22 cellular contexts compared by ENCODE assay signal in genomic region chr3:124037332-124037731, GRCh38. TPM values are rescaled to one million over a fixed set of nuclear protein-coding genes. Genes with fewer than 3 reads are reported as not detected.
A peak's percentile ranks its signal among the peaks of the same experiment; 100 is the strongest.
DNase-seq lines count a peak whose midpoint lies in the region; ATAC-seq and TF ChIP-seq lines count a peak whose summit lies in the region.
"Had no signal": no experiment of that assay in that cellular context is flagged by ENCODE, and none has a peak within 500 bp of the region (broad histone marks: within the 10 kb centered on the region; RNA-seq: fewer than 3 reads in every experiment).

No MANE protein-coding gene starts in this region.

- H3K4me1 ChIP-seq in Loucy (ENCODE audit: insufficient read depth, low read length, poor library complexity, severe bottlenecking), result peaks cover 5% of the 10 kb centered on the region
- H3K4me1 ChIP-seq in PC-9 (replicated peaks; ENCODE audit: insufficient read depth), result no peaks in the 10 kb centered on the region

- no peak for ATAC-seq in GM18858 (IDR thresholded peaks at IDR 0.05; ENCODE audit: unreplicated experiment)
- ATAC-seq: CD8-positive, alpha-beta T cell; GM12878 had no signal

- H3F3A ChIP-seq in Loucy (ENCODE audit: low read depth), result no peaks in the 10 kb centered on the region
- H3F3A ChIP-seq in PC-9 (ENCODE audit: insufficient read depth, low read depth), result no peaks in the 10 kb centered on the region

- H3K9ac ChIP-seq in Loucy (ENCODE audit: low read depth, low read length, poor library complexity, severe bottlenecking), result no peak overlapping the region
- H3K9ac ChIP-seq: BLaER1, GM23248 had no signal

- H3K36me3 ChIP-seq in Loucy (ENCODE audit: insufficient read depth, low read length), result no peaks in the 10 kb centered on the region
- H3K36me3 ChIP-seq in PC-9 (ENCODE audit: low read depth), result no peaks in the 10 kb centered on the region
- H3K36me3 ChIP-seq: BLaER1 had no signal

- DNase-seq in EH (ENCODE audit: low read depth) (peak; percentile 46), HS-27A (ENCODE audit: low read depth) (peak; percentile 14), retinal pigment epithelial cell (ENCODE audit: low read depth) (peak; percentile 55), PC-9 (no peak), hippocampal formation (lab: John Stamatoyannopoulos, UW) (no peak)
- DNase-seq: Caco-2; CD4-positive, CD25-positive, alpha-beta regulatory T cell; CD8-positive, alpha-beta T cell; DMS 273 treated with DMSO at 0.1 percent for 48 hours; DMS79; GDM1; GM23248; H7; HCEC 1CT had no signal

- H3K9me2 ChIP-seq in Loucy (replicated peaks; ENCODE audit: low read depth, low read length), result no peaks in the 10 kb centered on the region
- no peaks in the 10 kb centered on the region for H3K9me2 ChIP-seq in PC-9 (ENCODE audit: insufficient read depth)

- BruUV-seq in PC-9 (replicated peaks; lab: Mats Ljungman, UMichigan), result no TSS peak

- H2AFZ ChIP-seq in Loucy (ENCODE audit: low read length) (no peak overlapping the region), PC-9 (no peak overlapping the region)
- H2AFZ ChIP-seq: GM23248 had no signal

- TF ChIP-seq CTCF in Loucy (conservative IDR thresholded peaks at IDR 0.05; ENCODE audit: low read length), result no peak
- no peak for TF ChIP-seq CTCF in retinal pigment epithelial cell (conservative IDR thresholded peaks at IDR 0.05; ENCODE audit: low read depth, low read length)
- TF ChIP-seq CTCF in PC-9 (conservative IDR thresholded peaks at IDR 0.05), result no peak

- H3K27me3 ChIP-seq in Loucy (ENCODE audit: insufficient read depth, low read length, poor library complexity, severe bottlenecking) (no peaks in the 10 kb centered on the region), PC-9 (ENCODE audit: insufficient read depth, low read depth) (peaks cover 70% of the 10 kb centered on the region)

- H3K27ac ChIP-seq in PC-9, result no peak overlapping the region
- H3K27ac ChIP-seq: 22Rv1, BLaER1, C4-2B, GM23248 had no signal

- CTCF ChIA-PET in PC-9 (lab: Charles Lee), result no interaction called here

- peak overlapping the region; percentile 24 for H3K4me2 ChIP-seq in Loucy (ENCODE audit: low read depth, low read length, poor library complexity, severe bottlenecking)
- no peak overlapping the region for H3K4me2 ChIP-seq in PC-9
- H3K4me2 ChIP-seq: BLaER1 had no signal

- intact Hi-C loops in PC-9 (cut with micrococcal nuclease; ENCODE audit: unreplicated experiment), result no loop called here

- H3K9me3 ChIP-seq in Loucy (ENCODE audit: insufficient read depth, low read depth, low read length) (no peaks in the 10 kb centered on the region), PC-9 (ENCODE audit: insufficient read depth, low read depth) (no peaks in the 10 kb centered on the region)
- H3K9me3 ChIP-seq: BLaER1, Caco-2 had no signal

- no peaks in the 10 kb centered on the region for H4K20me1 ChIP-seq in Loucy (ENCODE audit: insufficient read depth, low read length, poor library complexity, severe bottlenecking)
- no peaks in the 10 kb centered on the region for H4K20me1 ChIP-seq in PC-9 (ENCODE audit: insufficient read depth)

- H3K79me2 ChIP-seq in Loucy (ENCODE audit: insufficient read depth, low read length) (no peaks in the 10 kb centered on the region; the same call in 1 of the 2 replicates), PC-9 (ENCODE audit: low read depth) (no peaks in the 10 kb centered on the region)

- no peak overlapping the region for H3K4me3 ChIP-seq in Loucy (ENCODE audit: low read length, poor library complexity, severe bottlenecking)
- H3K4me3 ChIP-seq in retinal pigment epithelial cell (ENCODE audit: low read length), result no peak overlapping the region
- no peak overlapping the region for H3K4me3 ChIP-seq in PC-9
- H3K4me3 ChIP-seq: BLaER1, GM12878, GM23248 had no signal

- POLR2A ChIA-PET in PC-9 (lab: Charles Lee; ENCODE audit: unreplicated experiment), result no interaction called here

RNA-seq across cellular contexts. Expression of gene KALRN, which starts 4.2 kb away (rescaled TPM):
- 1.1 and 1.8 TPM in 2 replicates for total RNA-seq in PC-9 (2021)
- total RNA-seq: B cell had no signal

RNA-seq across cellular contexts. Expression of gene ROPN1, which starts 45.4 kb away (rescaled TPM):
- total RNA-seq in PC-9 (2021), result not detected in 2 replicates
- total RNA-seq: B cell; Caco-2; CD4-positive, CD25-positive, alpha-beta regulatory T cell; CD8-positive, alpha-beta T cell; GM12878; GM23248; H1; H7 had no signal

Comparison
In these comparisons a context has a peak if more than half of its experiments do, and no peak if none do; other contexts are left out.
1. DNase-seq: peak in EH (single experiment), HS-27A (single experiment) and retinal pigment epithelial cell (single experiment); none in PC-9 (0 of 2) and hippocampal formation (0 of 2).